Comparison of ENCODE assay signal across 8 cellular contexts in the genomic region with DNA sequence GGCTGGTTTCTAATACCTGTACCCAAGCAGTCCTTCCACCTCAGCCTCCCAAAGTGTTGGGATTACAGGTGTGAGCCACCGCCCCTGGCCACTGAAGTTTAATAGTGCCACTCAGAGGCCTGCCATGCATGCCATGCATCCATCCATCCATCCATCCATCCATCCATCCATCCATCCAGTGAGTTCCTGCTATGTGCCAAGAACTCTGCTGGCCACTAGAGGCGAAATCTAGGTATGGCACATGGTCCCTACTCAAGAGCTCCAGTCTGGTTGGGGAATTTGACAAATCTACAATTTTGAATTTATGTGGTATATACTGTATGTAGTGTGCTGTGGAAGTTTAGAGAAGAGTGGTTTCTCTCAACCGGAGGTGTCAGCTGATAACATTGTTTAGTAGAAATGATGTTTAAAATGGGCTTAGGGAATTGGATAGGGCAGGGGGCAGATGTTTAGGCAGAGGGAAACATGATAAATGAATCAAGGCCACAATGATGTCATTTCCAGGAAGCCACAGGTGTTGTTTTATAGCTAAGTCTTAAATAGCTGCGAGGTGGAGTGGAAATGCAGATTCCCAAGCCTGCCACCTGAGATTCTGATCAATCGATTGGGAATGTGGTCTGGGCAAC.
DNase-seq lines count a peak whose midpoint lies in the region; ATAC-seq and TF ChIP-seq lines count a peak whose summit lies in the region.

No MANE protein-coding gene starts in this region.

- no peaks in the 10 kb centered on the region for H3K79me1 ChIP-seq in trophoblast cell (ENCODE audit: low read length)

- H2BK5ac ChIP-seq in trophoblast cell (ENCODE audit: low read depth, low read length, poor library complexity), result no peak overlapping the region

- no peak for TF ChIP-seq POLR2A in prostate gland (IDR thresholded peaks at IDR 0.05)

- no peak overlapping the region for H2AK5ac ChIP-seq in trophoblast cell (ENCODE audit: low read length)

- H3K27ac ChIP-seq in trophoblast cell (ENCODE audit: low read depth, low read length) (no peak overlapping the region), prostate gland (no peak overlapping the region)

- no peak overlapping the region for H2BK120ac ChIP-seq in trophoblast cell (ENCODE audit: insufficient read depth, low read length, poor library complexity)

- intact Hi-C loops in prostate gland (cut with DNase I), result no loop called here

- DNase-seq in NCI-H2081 (lab: John Stamatoyannopoulos, UW) (peak; percentile 2 to 10), NCI-H2081 treated with DMSO at 0.1 percent for 48 hours (lab: John Stamatoyannopoulos, UW) (no peak), MG63 (peak; percentile 32), dermis microvascular lymphatic vessel endothelial cell (ENCODE audit: low read depth in 2 of 2) (peak; percentile 39 to 52), trophoblast cell (peak; percentile 46 to 72), prostate gland (ENCODE audit: low spot score) (no peak)
- no peak for DNase-seq in effector CD4-positive, alpha-beta T cell

- H3K9me3 ChIP-seq in MG63 (no peaks in the 10 kb centered on the region; the same call in 1 of the 2 replicates), trophoblast cell (ENCODE audit: insufficient read depth, low read depth, low read length) (no peaks in the 10 kb centered on the region), prostate gland (no peaks in the 10 kb centered on the region)

- peak in 2 of 4 experiments; percentile 15 to 24 for TF ChIP-seq CTCF in prostate gland (IDR thresholded peaks at IDR 0.05)

- H3K18ac ChIP-seq in trophoblast cell (ENCODE audit: low read length), result no peak overlapping the region

- H3K4me1 ChIP-seq in trophoblast cell (ENCODE audit: control insufficient read depth in 1 of 2, insufficient read depth in 2 of 2, low read length in 2 of 2) (peaks cover 6 to 9% of the 10 kb centered on the region in 2 experiments), prostate gland (replicated peaks) (peaks cover 9% of the 10 kb centered on the region)

- H3K4me2 ChIP-seq in trophoblast cell (ENCODE audit: low read length), result no peak overlapping the region

- no peak overlapping the region for H3K4ac ChIP-seq in trophoblast cell (ENCODE audit: low read depth, low read length)

- no peaks in the 10 kb centered on the region for H3K27me3 ChIP-seq in MG63
- no peaks in the 10 kb centered on the region for H3K27me3 ChIP-seq in trophoblast cell (ENCODE audit: insufficient read depth, low read length)
- H3K27me3 ChIP-seq in prostate gland (replicated peaks; ENCODE audit: insufficient read depth), result no peaks in the 10 kb centered on the region

- H3K36me3 ChIP-seq in MG63 (no peaks in the 10 kb centered on the region), trophoblast cell (ENCODE audit: control insufficient read depth in 1 of 2, insufficient read depth in 2 of 2, low read length in 2 of 2) (peaks cover 0 to 3% of the 10 kb centered on the region in 2 experiments), prostate gland (no peaks in the 10 kb centered on the region)

- WGBS in trophoblast cell (ENCODE audit: extremely low coverage, insufficient coverage, insufficient read length), result no CpG with 5 or more reads among the region's 5 CpGs
- WGBS in prostate gland, result 92% methylated on average over 5 of the region's 5 CpGs

- ATAC-seq in HG03108 (IDR thresholded peaks at IDR 0.05; ENCODE audit: unreplicated experiment), result no peak

- H3K4me3 ChIP-seq in MG63 (no peak overlapping the region), trophoblast cell (ENCODE audit: low read depth, low read length) (no peak overlapping the region), prostate gland (no peak overlapping the region)

- no peak overlapping the region for H4K12ac ChIP-seq in trophoblast cell (ENCODE audit: low read depth, low read length)

- no peak overlapping the region for H3K9ac ChIP-seq in trophoblast cell (ENCODE audit: low read length)

- H3K23ac ChIP-seq in trophoblast cell (ENCODE audit: low read length), result no peak overlapping the region

- no peak overlapping the region for H4K91ac ChIP-seq in trophoblast cell (ENCODE audit: low read depth, low read length)

- no peak overlapping the region for H4K8ac ChIP-seq in trophoblast cell (ENCODE audit: low read depth, low read length)

- no peaks in the 10 kb centered on the region for H3K79me2 ChIP-seq in trophoblast cell (ENCODE audit: control insufficient read depth, insufficient read depth, low read length, poor library complexity)

- no peak overlapping the region for H3K14ac ChIP-seq in trophoblast cell (ENCODE audit: low read length)

- H2AFZ ChIP-seq in trophoblast cell (ENCODE audit: insufficient read depth, low read length, poor library complexity), result no peak overlapping the region

- H2BK12ac ChIP-seq in trophoblast cell (ENCODE audit: low read length), result no peak overlapping the region

Comparison
In these comparisons a context has a peak if more than half of its experiments do, and no peak if none do; other contexts are left out.
1. DNase-seq: peak in NCI-H2081 (2 of 2), MG63 (single experiment), dermis microvascular lymphatic vessel endothelial cell (2 of 2) and trophoblast cell (2 of 2); none in NCI-H2081 treated with DMSO at 0.1 percent for 48 hours (single experiment), effector CD4-positive, alpha-beta T cell (single experiment) and prostate gland (single experiment).